ENCODE assay signal across 24 cellular contexts in the genomic region with DNA sequence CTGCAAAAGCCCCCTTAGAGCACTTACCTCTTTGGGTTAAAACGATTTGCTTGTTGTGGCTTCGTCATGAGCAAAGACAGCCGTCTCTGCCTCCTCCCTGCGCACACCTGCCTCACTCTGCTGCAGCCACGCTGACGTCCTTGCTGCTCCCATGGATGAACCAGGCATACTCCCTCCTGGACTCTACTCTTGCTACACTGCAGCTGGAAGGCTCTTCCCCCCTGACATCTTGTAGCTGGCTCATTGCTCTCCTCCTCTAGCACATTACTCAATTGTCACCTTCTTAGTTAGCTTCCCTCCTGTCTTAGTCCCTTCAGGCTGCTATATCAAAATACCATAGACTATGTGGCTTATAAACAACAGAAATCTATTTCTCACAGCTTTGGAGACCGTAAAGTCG. TPM values are rescaled to one million over a fixed set of nuclear protein-coding genes. Genes with fewer than 3 reads are reported as not detected.
DNase-seq lines count a peak whose midpoint lies in the region; ATAC-seq and TF ChIP-seq lines count a peak whose summit lies in the region.
"Had no signal": no experiment of that assay in that cellular context is flagged by ENCODE, and none has a peak within 500 bp of the region (broad histone marks: within the 10 kb centered on the region; RNA-seq: fewer than 3 reads in every experiment).

No MANE protein-coding gene starts in this region.

- no peak overlapping the region for H3K18ac ChIP-seq in H9 (ENCODE audit: insufficient read length, low read depth, low read length)

- no peaks in the 10 kb centered on the region for H3K9me3 Mint-ChIP-seq in activated naive CD4-positive, alpha-beta T cell treated with anti-CD3 and anti-CD28 coated beads, Interleukin-2, amount 50 U/mL, for 72 hours
- H3K9me3 Mint-ChIP-seq in activated naive CD4-positive, alpha-beta T cell treated with anti-CD3 and anti-CD28 coated beads for 36 hours = no peaks in the 10 kb centered on the region
- H3K9me3 Mint-ChIP-seq in H9 = no peaks in the 10 kb centered on the region

- H2BK120ac ChIP-seq in H9 (ENCODE audit: low read depth, low read length, poor library complexity, severe bottlenecking) = no peak overlapping the region

- H2BK12ac ChIP-seq in H9 (ENCODE audit: insufficient read length, low read depth, low read length) = no peak overlapping the region

- WGBS in H9 (ENCODE audit: extremely low coverage, insufficient read length, low lambda C conversion rate) = no CpG with 5 or more reads among the region's 8 CpGs

- intact Hi-C loops in activated naive CD4-positive, alpha-beta T cell treated with anti-CD3 and anti-CD28 coated beads for 36 hours (cut with micrococcal nuclease) = no loop called here

- H3K36me3 Mint-ChIP-seq in activated naive CD4-positive, alpha-beta T cell treated with anti-CD3 and anti-CD28 coated beads, Interleukin-2, amount 50 U/mL, for 72 hours = no peaks in the 10 kb centered on the region
- no peaks in the 10 kb centered on the region for H3K36me3 Mint-ChIP-seq in activated naive CD4-positive, alpha-beta T cell treated with anti-CD3 and anti-CD28 coated beads for 36 hours (ENCODE audit: low read depth)
- peaks cover 0 to 3% (median 1%) of the 10 kb centered on the region in 3 experiments; a peak in 2 of 7 replicates for H3K36me3 Mint-ChIP-seq in H9 (ENCODE audit: insufficient read depth in 1 of 3, low read depth in 3 of 3)

- H3K27me3 ChIP-seq in layer of hippocampus (ENCODE audit: control insufficient read depth, insufficient read depth, low read length) (no peaks in the 10 kb centered on the region), rectal smooth muscle tissue (ENCODE audit: control insufficient read depth, insufficient read depth, low read length) (no peaks in the 10 kb centered on the region), H9 (ENCODE audit: insufficient read depth, low read length) (no peaks in the 10 kb centered on the region)
- H3K27me3 ChIP-seq: MG63 had no signal

- no peak overlapping the region for H3K4me3 ChIP-seq in rectal smooth muscle tissue (ENCODE audit: low read length)
- H3K4me3 ChIP-seq: MG63 had no signal

- no peaks in the 10 kb centered on the region for H3K79me1 ChIP-seq in H9 (ENCODE audit: insufficient read depth, low read depth, low read length, poor library complexity, severe bottlenecking)

- H3K27ac ChIP-seq in layer of hippocampus (ENCODE audit: low read depth, low read length) (peak overlapping the region; percentile 90), rectal smooth muscle tissue (ENCODE audit: low read depth, low read length) (peak overlapping the region; percentile 86), H9 (ENCODE audit: insufficient read length, low read depth, low read length) (no peak overlapping the region)

- no peaks in the 10 kb centered on the region for H3K4me1 Mint-ChIP-seq in activated naive CD4-positive, alpha-beta T cell treated with anti-CD3 and anti-CD28 coated beads for 36 hours (ENCODE audit: low read depth)
- H3K4me1 Mint-ChIP-seq in H9 = peaks cover 0 to 10% of the 10 kb centered on the region in 2 experiments; a peak in 1 of 4 replicates
- H3K4me1 Mint-ChIP-seq: B cell had no signal

- no peak overlapping the region for H3K4me2 ChIP-seq in H9 (ENCODE audit: insufficient read depth, insufficient read length, low read length)

- H4K5ac ChIP-seq in H9 (ENCODE audit: insufficient read length, low read depth, low read length) = no peak overlapping the region

- no peaks in the 10 kb centered on the region for H3K23me2 ChIP-seq in H9 (ENCODE audit: insufficient read length, low read depth, low read length, poor library complexity, severe bottlenecking)

- no peak overlapping the region for H3T11ph ChIP-seq in H9 (ENCODE audit: low read length)

- H4K91ac ChIP-seq in H9 (ENCODE audit: insufficient read length, low read depth, low read length) = no peak overlapping the region

- H3K4ac ChIP-seq in H9 (ENCODE audit: low read depth, low read length) = no peak overlapping the region

- H3K14ac ChIP-seq in H9 (ENCODE audit: insufficient read depth, low read length) = no peak overlapping the region

- CTCF ChIA-PET in activated naive CD4-positive, alpha-beta T cell treated with anti-CD3 and anti-CD28 coated beads for 36 hours (lab: Charles Lee) = interaction anchor here (1.0 to 2.2 kb wide), 4 partner anchors 10 to 208 kb away, joined by 3 to 8 read pairs (median 5); no protein-coding TSS in a partner anchor

- H3K56ac ChIP-seq in H9 (ENCODE audit: insufficient read length, low read depth, low read length) = no peak overlapping the region

- H2AFZ ChIP-seq in H9 (ENCODE audit: low read length) = no peak overlapping the region

- no peak for DNase-seq in activated naive CD4-positive, alpha-beta T cell treated with anti-CD3 and anti-CD28 coated beads, Interleukin-2, amount 50 U/mL, for 72 hours (ENCODE audit: low spot score in 2 of 2)
- DNase-seq in activated naive CD4-positive, alpha-beta T cell treated with anti-CD3 and anti-CD28 coated beads for 36 hours = no peak
- no peak for DNase-seq in activated T-cell treated with anti-CD3 and anti-CD28 coated beads, Interleukin-2, amount 50 U/mL, for 1 hour
- DNase-seq in H9 = no peak
- DNase-seq: COR-L47; DMS 273 treated with DMSO at 0.1 percent for 48 hours; DND-41; HCEC 1CT; Kasumi-1; MG63; NCI-H1048; NCI-H1436; NCI-H1930; NCI-H2171; NCI-H446; NCI-H69; NK-92 treated with Interleukin-12 subunit alpha and Interleukin-12 subunit beta, amount 100 ng/mL, for 24 hours; OCI-M1; Right ventricle myocardium superior had no signal

- no peaks in the 10 kb centered on the region for H3K27me3 Mint-ChIP-seq in activated naive CD4-positive, alpha-beta T cell treated with anti-CD3 and anti-CD28 coated beads for 36 hours (ENCODE audit: low read depth)
- H3K27me3 Mint-ChIP-seq in H9 (ENCODE audit: low read depth) = no peaks in the 10 kb centered on the region; the same call in 1 of the 2 replicates
- H3K27me3 Mint-ChIP-seq: B cell had no signal

- H4K20me1 ChIP-seq in H9 (ENCODE audit: control insufficient read depth, insufficient read depth, insufficient read length) = no peaks in the 10 kb centered on the region

- no peak for TF ChIP-seq CTCF in H9 (conservative IDR thresholded peaks at IDR 0.05)

- H2BK20ac ChIP-seq in H9 (ENCODE audit: low read depth, low read length, poor library complexity, severe bottlenecking) = no peak overlapping the region

- H3K36me3 ChIP-seq in rectal smooth muscle tissue (ENCODE audit: control insufficient read depth, insufficient read depth, low read length) = peaks cover 17% of the 10 kb centered on the region

- no peak for ATAC-seq in activated naive CD4-positive, alpha-beta T cell treated with anti-CD3 and anti-CD28 coated beads, Interleukin-2, amount 50 U/mL, for 72 hours
- ATAC-seq in GM19351 (IDR thresholded peaks at IDR 0.05; ENCODE audit: unreplicated experiment) (no peak), GM18502 (IDR thresholded peaks at IDR 0.05; ENCODE audit: poor library complexity, unreplicated experiment) (no peak)

- no peak overlapping the region for H2AK5ac ChIP-seq in H9 (ENCODE audit: insufficient read length, low read length)

- H3K23ac ChIP-seq in H9 (ENCODE audit: insufficient read length, low read depth, low read length) = no peak overlapping the region

- H3K9ac ChIP-seq in rectal smooth muscle tissue (ENCODE audit: low read length) (no peak overlapping the region), H9 (ENCODE audit: extremely low read depth, insufficient read length, low read length) (no peak overlapping the region)

- no peak overlapping the region for H3K4me3 Mint-ChIP-seq in activated naive CD4-positive, alpha-beta T cell treated with anti-CD3 and anti-CD28 coated beads for 36 hours
- no peak overlapping the region for H3K4me3 Mint-ChIP-seq in H9
- H3K4me3 Mint-ChIP-seq: B cell had no signal

- H3K4me1 ChIP-seq in rectal smooth muscle tissue (ENCODE audit: control insufficient read depth, insufficient read depth, low read length) (peaks cover 69% of the 10 kb centered on the region), H9 (ENCODE audit: insufficient read depth, low read length) (no peaks in the 10 kb centered on the region)

- peak overlapping the region; percentile 13 to 52 for H3K27ac Mint-ChIP-seq in activated naive CD4-positive, alpha-beta T cell treated with anti-CD3 and anti-CD28 coated beads, Interleukin-2, amount 50 U/mL, for 72 hours
- H3K27ac Mint-ChIP-seq in activated naive CD4-positive, alpha-beta T cell treated with anti-CD3 and anti-CD28 coated beads for 36 hours = no peak overlapping the region
- peak overlapping the region in 1 of 3 experiments; percentile 71; a peak in 3 of 7 replicates for H3K27ac Mint-ChIP-seq in H9
- H3K27ac Mint-ChIP-seq: B cell had no signal

- no peak overlapping the region for H4K8ac ChIP-seq in H9 (replicated peaks; ENCODE audit: insufficient read length, low read depth, low read length)

- H2BK15ac ChIP-seq in H9 (ENCODE audit: low read depth, low read length) = no peak overlapping the region

- H2BK5ac ChIP-seq in H9 (ENCODE audit: insufficient read length, low read length) = no peak overlapping the region

- H3K79me2 ChIP-seq in H9 (ENCODE audit: insufficient read depth, low read length) = no peaks in the 10 kb centered on the region

- H3K9me3 ChIP-seq in H9 (ENCODE audit: control insufficient read depth, low read depth, low read length) = no peaks in the 10 kb centered on the region
- H3K9me3 ChIP-seq: MG63 had no signal

RNA-seq across cellular contexts. Expression of a gene that starts 59.3 kb away (rescaled TPM):
- total RNA-seq in activated naive CD4-positive, alpha-beta T cell treated with anti-CD3 and anti-CD28 coated beads, Interleukin-2, amount 50 U/mL, for 72 hours = 1 to 10 TPM in 1 of 2 donors, under 1 TPM in 1; 0.41 to 1.4 TPM
- total RNA-seq in activated naive CD4-positive, alpha-beta T cell treated with anti-CD3 and anti-CD28 coated beads for 36 hours = under 1 TPM; 0.24 to 0.81 TPM
- 9.9 and 10.3 TPM in 2 replicates for total RNA-seq in H9 (2021)
